In genomic region chr12:6735448-6736191, GRCh38 we compare ENCODE assay signal across 1 cellular context.
TF ChIP-seq lines count a peak whose summit lies in the region.

No MANE protein-coding gene starts in this region.

TF ChIP-seq in endothelial cell of umbilical vein, 7 proteins besides CTCF, POLR2A, EP300 and RAD21:
- TF ChIP-seq MAX (IDR thresholded peaks at IDR 0.05; ENCODE audit: insufficient read depth, insufficient read length) (no peak), MYC (IDR thresholded peaks at IDR 0.05; ENCODE audit: low read depth, low read length) (no peak), POLR2AphosphoS5 (IDR thresholded peaks at IDR 0.05; ENCODE audit: insufficient read depth, low read depth, low read length) (no peak), FOS (IDR thresholded peaks at IDR 0.05; ENCODE audit: borderline replicate concordance, insufficient read depth, low read length) (no peak), JUN (IDR thresholded peaks at IDR 0.05; ENCODE audit: borderline replicate concordance, insufficient read depth, insufficient read length, low read depth) (no peak), EZH2 (IDR thresholded peaks at IDR 0.05; ENCODE audit: borderline replicate concordance, low read depth, low read length, severe bottlenecking) (no peak), GATA2 (IDR thresholded peaks at IDR 0.05; ENCODE audit: insufficient read depth, insufficient read length, low read depth, low read length) (no peak)
